Comparison of ENCODE assay signal across 8 cellular contexts in genomic region chr9:37747271-37747753, GRCh38. TPM values are rescaled to one million over a fixed set of nuclear protein-coding genes. Genes with fewer than 3 reads are reported as not detected.
A peak's percentile ranks its signal among the peaks of the same experiment; 100 is the strongest.
DNase-seq lines count a peak whose midpoint lies in the region; ATAC-seq and TF ChIP-seq lines count a peak whose summit lies in the region.

No MANE protein-coding gene starts in this region.

- DNase-seq in AG09309 (ENCODE audit: low read depth): no peak
- DNase-seq in HuH-7.5 (ENCODE audit: low spot score): peak; percentile 97
- DNase-seq in RKO (ENCODE audit: low spot score): peak; percentile 77
- DNase-seq in activated effector memory CD4-positive, alpha-beta T cell treated with anti-CD3 and anti-CD28 coated beads, Interleukin-2, amount 50 U/mL, for 16 hours: peak; percentile 81
- DNase-seq in glomerular endothelial cell (ENCODE audit: extremely low read depth, low read depth, low spot score): peak; percentile 10
- DNase-seq in pons (ENCODE audit: low spot score): peak; percentile 66
- DNase-seq in mesenteric fat pad (ENCODE audit: low spot score): no peak

- peak; percentile 80 for ATAC-seq in GM18519 (IDR thresholded peaks at IDR 0.05; ENCODE audit: low FRiP score, unreplicated experiment)

- peak; percentile 91 for TF ChIP-seq CTCF in AG09309 (IDR thresholded peaks at IDR 0.05; ENCODE audit: control insufficient read depth, insufficient read depth, low read depth, low read length, missing control alignments)

- H3K4me3 ChIP-seq in AG09309 (ENCODE audit: control insufficient read depth, low read depth, low read length): no peak overlapping the region

RNA-seq across cellular contexts. Expression of gene TRMT10B, which starts 6.3 kb away (rescaled TPM):
- 4.8 and 8.6 TPM in 2 replicates for total RNA-seq in glomerular endothelial cell
- total RNA-seq in mesenteric fat pad: 6.8 TPM

RNA-seq across cellular contexts. Expression of gene EXOSC3, which starts 37.6 kb away (rescaled TPM):
- 26.8 and 26.9 TPM in 2 replicates for total RNA-seq in glomerular endothelial cell
- total RNA-seq in mesenteric fat pad: 33.2 TPM

RNA-seq across cellular contexts. Expression of gene DCAF10, which starts 53.3 kb away (rescaled TPM):
- total RNA-seq in glomerular endothelial cell: 29.7 and 40.3 TPM in 2 replicates
- 32.3 TPM for total RNA-seq in mesenteric fat pad

Comparison
In these comparisons a context has a peak if more than half of its experiments do, and no peak if none do; other contexts are left out.
1. DNase-seq: peak in HuH-7.5 (single experiment), RKO (single experiment), activated effector memory CD4-positive, alpha-beta T cell treated with anti-CD3 and anti-CD28 coated beads, Interleukin-2, amount 50 U/mL, for 16 hours (single experiment), glomerular endothelial cell (single experiment) and pons (single experiment); none in AG09309 (single experiment) and mesenteric fat pad (single experiment).